ENCODE assay signal across 8 cellular contexts in the genomic region with DNA sequence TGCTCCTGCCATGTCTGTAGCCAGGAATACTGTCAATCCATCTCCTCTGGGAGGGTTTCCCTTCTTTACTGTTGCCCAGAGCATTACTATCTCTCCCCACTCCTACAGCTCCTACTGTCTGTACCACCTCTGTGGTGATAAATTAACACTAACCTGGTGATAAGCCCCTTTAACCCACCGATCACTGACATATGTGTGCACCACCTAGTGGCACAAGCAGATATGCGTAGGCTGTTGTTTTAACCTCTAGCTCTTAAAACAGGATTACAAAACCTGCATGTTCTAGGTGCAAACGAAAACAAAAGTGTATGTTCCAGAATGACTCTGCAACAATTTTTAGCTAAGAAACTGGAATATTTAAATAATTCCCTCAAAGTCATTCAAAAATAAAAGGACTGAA.
DNase-seq lines count a peak whose midpoint lies in the region; ATAC-seq, FAIRE-seq and TF ChIP-seq lines count a peak whose summit lies in the region.

No MANE protein-coding gene starts in this region.

- H3K36me3 Mint-ChIP-seq in endodermal cell (ENCODE audit: low read depth) (no peaks in the 10 kb centered on the region), type B pancreatic cell (no peaks in the 10 kb centered on the region)

- H3K27ac ChIP-seq in endodermal cell (ENCODE audit: low read depth, low read length) (no peak overlapping the region), small intestine (ENCODE audit: low read depth in 1 of 2, low read length in 1 of 2) (no peak overlapping the region)

- H3K9me3 Mint-ChIP-seq in endodermal cell (no peaks in the 10 kb centered on the region), type B pancreatic cell (no peaks in the 10 kb centered on the region)

- H3K4me1 Mint-ChIP-seq in endodermal cell = peaks cover 25% of the 10 kb centered on the region
- H3K4me1 Mint-ChIP-seq in type B pancreatic cell (ENCODE audit: unreplicated experiment) = no peaks in the 10 kb centered on the region

- no peak for FAIRE-seq in small intestine (lab: Jason Lieb, UNC)

- peak; percentile 57 for ATAC-seq in GM18858 (IDR thresholded peaks at IDR 0.05; ENCODE audit: unreplicated experiment)

- H3K4me3 ChIP-seq in AG04449 (ENCODE audit: low read depth, low read length) = no peak overlapping the region
- H3K4me3 ChIP-seq in LNCaP clone FGC (ENCODE audit: low read depth, low read length) = no peak overlapping the region
- H3K4me3 ChIP-seq in endodermal cell (ENCODE audit: low read length) = no peak overlapping the region
- no peak overlapping the region for H3K4me3 ChIP-seq in small intestine (ENCODE audit: low read depth in 1 of 2, low read length in 2 of 2)

- 31 to 32% methylated on average over 2 to 3 of the region's 3 CpGs for WGBS in endodermal cell (ENCODE audit: insufficient coverage in 1 of 2, insufficient read length in 1 of 2), 2 experiments
- 7 to 21% (median 8%) methylated on average over 3 of the region's 3 CpGs for WGBS in small intestine, 3 donors

- TF ChIP-seq CTCF in AG04449 (IDR thresholded peaks at IDR 0.05; ENCODE audit: insufficient read depth, low read length, missing control alignments) (peak; percentile 58), LNCaP clone FGC (IDR thresholded peaks at IDR 0.05; ENCODE audit: control insufficient read depth, extremely low read depth, insufficient read depth) (peak; percentile 74), endodermal cell (conservative IDR thresholded peaks at IDR 0.05) (peak; percentile 87), type B pancreatic cell (conservative IDR thresholded peaks at IDR 0.05) (peak; percentile 68)

- no peak overlapping the region for H3K4me3 Mint-ChIP-seq in endodermal cell
- no peak overlapping the region for H3K4me3 Mint-ChIP-seq in type B pancreatic cell

- POLR2A ChIA-PET in AG04449 (lab: Yijun Ruan, JAX) = no interaction called here

- DNase-seq in AG04449 (ENCODE audit: low read depth, low spot score) = no peak
- DNase-seq in LNCaP clone FGC (ENCODE audit: low read depth) = no peak
- peak; percentile 75 for DNase-seq in endodermal cell
- DNase-seq in type B pancreatic cell (ENCODE audit: extremely low spot score, unreplicated experiment) = no peak
- DNase-seq in ureter (ENCODE audit: low spot score) = no peak
- DNase-seq in small intestine = no peak
- DNase-seq in NCI-H446 treated with DMSO at 0.1 percent for 48 hours (lab: John Stamatoyannopoulos, UW) = no peak

- H3K9me3 ChIP-seq in endodermal cell (ENCODE audit: control insufficient read depth, low read length) (no peaks in the 10 kb centered on the region), small intestine (ENCODE audit: control insufficient read depth, low read depth) (no peaks in the 10 kb centered on the region)

- CTCF ChIA-PET in AG04449 (lab: Yijun Ruan, JAX) = interaction anchor here (0.8 to 1.5 kb wide), 6 partner anchors 9 to 27 kb away, joined by 3 to 7 read pairs (median 3); no protein-coding TSS in a partner anchor

- H3K27me3 Mint-ChIP-seq in endodermal cell (ENCODE audit: insufficient read depth) = peaks cover 8% of the 10 kb centered on the region
- H3K27me3 Mint-ChIP-seq in type B pancreatic cell = peaks cover 12% of the 10 kb centered on the region

- H3K27ac Mint-ChIP-seq in endodermal cell (no peak overlapping the region), type B pancreatic cell (no peak overlapping the region)

- no peak overlapping the region for H3K9ac ChIP-seq in endodermal cell (ENCODE audit: extremely low read depth, low read length, poor library complexity, severe bottlenecking)

- H3K4me1 ChIP-seq in endodermal cell (ENCODE audit: control insufficient read depth, insufficient read depth, low read length) = no peaks in the 10 kb centered on the region
- H3K4me1 ChIP-seq in small intestine (ENCODE audit: control insufficient read depth in 2 of 2, insufficient read depth in 1 of 2, low read depth in 1 of 2, low read length in 1 of 2) = no peaks in the 10 kb centered on the region

- H3K36me3 ChIP-seq in endodermal cell (ENCODE audit: control insufficient read depth, insufficient read depth, low read length) (no peaks in the 10 kb centered on the region), small intestine (ENCODE audit: control insufficient read depth in 2 of 2, insufficient read depth in 2 of 2, low read length in 2 of 2) (no peaks in the 10 kb centered on the region)

- peaks cover 19% of the 10 kb centered on the region for H3K27me3 ChIP-seq in endodermal cell (ENCODE audit: control insufficient read depth, insufficient read depth, low read length, poor library complexity, severe bottlenecking)
- no peaks in the 10 kb centered on the region for H3K27me3 ChIP-seq in small intestine (ENCODE audit: control insufficient read depth in 2 of 2, insufficient read depth in 2 of 2, low read length in 2 of 2)
